9 cellular contexts compared by ENCODE assay signal in the genomic region with DNA sequence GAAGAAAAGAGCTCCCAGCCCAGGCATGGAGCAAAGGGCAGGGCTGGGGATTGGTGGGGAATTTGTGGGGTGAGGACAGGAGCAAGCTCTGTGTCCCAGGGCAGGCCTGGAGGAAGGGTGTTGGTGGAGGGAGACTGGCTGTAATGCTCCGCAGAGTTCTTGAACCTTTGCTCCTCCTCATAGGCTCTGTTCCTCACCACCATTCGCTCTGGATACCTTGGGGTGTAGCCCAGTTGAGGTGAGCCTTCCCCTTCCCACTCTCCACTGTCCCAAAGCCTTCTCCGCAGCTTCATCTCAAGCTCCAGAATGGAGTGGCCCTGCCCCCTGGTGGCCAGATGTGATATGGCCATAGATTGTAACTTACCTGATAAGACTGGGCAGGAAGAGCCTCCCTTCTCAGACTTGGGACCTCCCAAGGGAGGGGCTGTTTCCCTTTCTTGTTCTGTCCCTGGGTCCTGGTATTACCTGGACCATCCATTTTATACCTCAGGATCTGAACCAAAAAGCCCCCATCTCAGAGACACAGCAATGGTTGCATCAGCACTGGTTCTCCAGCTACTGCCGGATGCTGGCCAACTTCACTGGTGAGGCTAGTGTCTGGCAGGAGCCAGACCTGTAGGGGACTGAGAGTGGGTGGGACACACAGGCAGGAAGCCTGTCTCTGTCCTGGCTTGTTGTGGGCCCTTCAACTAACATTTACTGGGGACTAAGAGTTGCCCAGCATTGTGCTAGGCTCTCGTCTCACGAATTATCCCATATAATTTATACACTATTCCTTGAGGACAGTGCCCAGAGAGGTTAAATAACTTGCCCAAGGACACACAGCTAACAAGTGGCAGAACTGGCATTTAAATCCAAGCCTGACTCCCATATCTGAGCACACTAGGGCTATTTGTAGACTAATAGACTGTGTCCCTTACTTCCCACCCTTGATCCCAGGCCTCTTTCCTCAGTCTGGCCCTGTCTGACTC. TPM values are rescaled to one million over a fixed set of nuclear protein-coding genes. Genes with fewer than 3 reads are reported as not detected.
DNase-seq lines count a peak whose midpoint lies in the region; ATAC-seq and TF ChIP-seq lines count a peak whose summit lies in the region.
"Had no signal": no experiment of that assay in that cellular context is flagged by ENCODE, and none has a peak within 500 bp of the region (broad histone marks: within the 10 kb centered on the region; RNA-seq: fewer than 3 reads in every experiment).

No MANE protein-coding gene starts in this region.

- H3K9me3 Mint-ChIP-seq in activated T-helper 2 cell treated with anti-CD3 and anti-CD28 coated beads, Interferon-gamma antibody, Interleukin-2, Interleukin-4, amounts not matched to agents 10 μg/mL and 5 μg/mL and 100 μg/mL, durations not matched to agents 14 hours and 24 hours and 36 hours, result no peaks in the 10 kb centered on the region

- no peaks in the 10 kb centered on the region for H3K36me3 ChIP-seq in suprapubic skin

- peaks cover 11% of the 10 kb centered on the region for H3K4me1 ChIP-seq in suprapubic skin

- no peak for TF ChIP-seq EP300 in suprapubic skin (IDR thresholded peaks at IDR 0.05)

- H3K4me3 Mint-ChIP-seq in activated T-helper 2 cell treated with anti-CD3 and anti-CD28 coated beads, Interferon-gamma antibody, Interleukin-2, Interleukin-4, amounts not matched to agents 10 μg/mL and 5 μg/mL and 100 μg/mL, durations not matched to agents 14 hours and 24 hours and 36 hours (ENCODE audit: low read depth), result no peak overlapping the region

- ATAC-seq in omental fat pad (ENCODE audit: low FRiP score) (peak; percentile 89), HG02981 (IDR thresholded peaks at IDR 0.05; ENCODE audit: unreplicated experiment) (no peak)

- intact Hi-C loops in activated T-helper 2 cell treated with anti-CD3 and anti-CD28 coated beads, Interferon-gamma antibody, Interleukin-2, Interleukin-4, amounts not matched to agents 10 μg/mL and 5 μg/mL and 100 μg/mL, durations not matched to agents 14 hours and 24 hours and 36 hours (cut with micrococcal nuclease), result loop anchor here (1.0 kb wide), 2 partner anchors 38 to 262 kb away; no protein-coding TSS in a partner anchor

- H3K4me3 ChIP-seq in GM12875 (ENCODE audit: low read depth, low read length), result no peak overlapping the region
- no peak overlapping the region for H3K4me3 ChIP-seq in suprapubic skin

- no peak overlapping the region for H3K27ac ChIP-seq in suprapubic skin

- WGBS in suprapubic skin, result 28% methylated on average over 6 of the region's 6 CpGs

- DNase-seq in MV-4-11 (lab: John Stamatoyannopoulos, UW) (peak; percentile 69), SHP77 (lab: John Stamatoyannopoulos, UW) (peak; percentile 69 to 72), foreskin melanocyte (peak; percentile 63), omental fat pad (ENCODE audit: low spot score) (peak; percentile 96), suprapubic skin (ENCODE audit: low spot score in 2 of 2) (peak; percentile 93 to 95)
- peak; percentile 72 for DNase-seq in activated T-helper 2 cell treated with anti-CD3 and anti-CD28 coated beads, Interferon-gamma antibody, Interleukin-2, Interleukin-4, amounts not matched to agents 10 μg/mL and 5 μg/mL and 100 μg/mL, durations not matched to agents 14 hours and 24 hours and 36 hours (ENCODE audit: low spot score)

- no peak overlapping the region for H3K27ac Mint-ChIP-seq in activated T-helper 2 cell treated with anti-CD3 and anti-CD28 coated beads, Interferon-gamma antibody, Interleukin-2, Interleukin-4, amounts not matched to agents 10 μg/mL and 5 μg/mL and 100 μg/mL, durations not matched to agents 14 hours and 24 hours and 36 hours

- no peaks in the 10 kb centered on the region for H3K27me3 Mint-ChIP-seq in activated T-helper 2 cell treated with anti-CD3 and anti-CD28 coated beads, Interferon-gamma antibody, Interleukin-2, Interleukin-4, amounts not matched to agents 10 μg/mL and 5 μg/mL and 100 μg/mL, durations not matched to agents 14 hours and 24 hours and 36 hours (ENCODE audit: low read depth)

- H3K4me1 Mint-ChIP-seq in activated T-helper 2 cell treated with anti-CD3 and anti-CD28 coated beads, Interferon-gamma antibody, Interleukin-2, Interleukin-4, amounts not matched to agents 10 μg/mL and 5 μg/mL and 100 μg/mL, durations not matched to agents 14 hours and 24 hours and 36 hours (ENCODE audit: low read depth), result peaks cover 4% of the 10 kb centered on the region

- no peak for TF ChIP-seq POLR2A in suprapubic skin (IDR thresholded peaks at IDR 0.05)

- H3K36me3 Mint-ChIP-seq in activated T-helper 2 cell treated with anti-CD3 and anti-CD28 coated beads, Interferon-gamma antibody, Interleukin-2, Interleukin-4, amounts not matched to agents 10 μg/mL and 5 μg/mL and 100 μg/mL, durations not matched to agents 14 hours and 24 hours and 36 hours (ENCODE audit: low read depth), result no peaks in the 10 kb centered on the region

- H3K27me3 ChIP-seq in suprapubic skin, result peaks cover under 1% of the 10 kb centered on the region

- TF ChIP-seq CTCF in GM12875 (IDR thresholded peaks at IDR 0.05; ENCODE audit: borderline replicate concordance, insufficient read depth, low read depth, low read length) (peak; percentile 89), omental fat pad (IDR thresholded peaks at IDR 0.05) (peak in 2 of 3 donors; percentile 73 to 80), suprapubic skin (IDR thresholded peaks at IDR 0.05) (peak; percentile 87 to 92)

- no peaks in the 10 kb centered on the region for H3K9me3 ChIP-seq in suprapubic skin

RNA-seq across cellular contexts. Expression of a gene that starts 19.1 kb away (rescaled TPM):
- not detected in 2 replicates for total RNA-seq in activated T-helper 2 cell treated with anti-CD3 and anti-CD28 coated beads, Interferon-gamma antibody, Interleukin-2, Interleukin-4, amounts not matched to agents 10 μg/mL and 5 μg/mL and 100 μg/mL, durations not matched to agents 14 hours and 24 hours and 36 hours
- under 1 TPM in 2 of 4 donors, not detected in 2; 0.56 to 0.60 TPM for total RNA-seq in omental fat pad
- total RNA-seq in suprapubic skin, result 10 to 100 TPM; 10.9 to 26.4 (median 16.5) TPM
- total RNA-seq: skeletal muscle tissue had no signal

RNA-seq across cellular contexts. Expression of a gene that starts 44.8 kb away (rescaled TPM):
- 2,315 and 2,339 TPM in 2 replicates for total RNA-seq in activated T-helper 2 cell treated with anti-CD3 and anti-CD28 coated beads, Interferon-gamma antibody, Interleukin-2, Interleukin-4, amounts not matched to agents 10 μg/mL and 5 μg/mL and 100 μg/mL, durations not matched to agents 14 hours and 24 hours and 36 hours
- 1,000 to 10,000 TPM; 2,414 to 2,833 (median 2,579) TPM for total RNA-seq in omental fat pad
- total RNA-seq in suprapubic skin, result 1,000 to 10,000 TPM; 2,327 to 3,514 (median 3,192) TPM

RNA-seq across cellular contexts. Expression of a gene that starts 47.4 kb away (rescaled TPM):
- total RNA-seq in activated T-helper 2 cell treated with anti-CD3 and anti-CD28 coated beads, Interferon-gamma antibody, Interleukin-2, Interleukin-4, amounts not matched to agents 10 μg/mL and 5 μg/mL and 100 μg/mL, durations not matched to agents 14 hours and 24 hours and 36 hours, result 21.1 and 24.1 TPM in 2 replicates
- 1 to 10 TPM; 3.2 to 3.7 (median 3.5) TPM for total RNA-seq in omental fat pad
- total RNA-seq in suprapubic skin, result 10 to 100 TPM in 2 of 4 donors, 1 to 10 TPM in 2; 7.9 to 32.9 (median 17.1) TPM

Comparison
In these comparisons a context has a peak if more than half of its experiments do, and no peak if none do; other contexts are left out.
1. RNA of a gene that starts 19.1 kb away (total RNA-seq): 10.9 to 26.4 TPM in suprapubic skin; 0.56 to 0.60 TPM in omental fat pad and not detected in activated T-helper 2 cell treated with anti-CD3 and anti-CD28 coated beads, Interferon-gamma antibody, Interleukin-2, Interleukin-4, amounts not matched to agents 10 μg/mL and 5 μg/mL and 100 μg/mL, durations not matched to agents 14 hours and 24 hours and 36 hours; every median in the first group is over 4 times any median in the second.
2. Peak in every context shown above with its lines, with median percentiles within 50 percentile points of each other: CTCF ChIP-seq and DNase-seq.